In the genomic region with DNA sequence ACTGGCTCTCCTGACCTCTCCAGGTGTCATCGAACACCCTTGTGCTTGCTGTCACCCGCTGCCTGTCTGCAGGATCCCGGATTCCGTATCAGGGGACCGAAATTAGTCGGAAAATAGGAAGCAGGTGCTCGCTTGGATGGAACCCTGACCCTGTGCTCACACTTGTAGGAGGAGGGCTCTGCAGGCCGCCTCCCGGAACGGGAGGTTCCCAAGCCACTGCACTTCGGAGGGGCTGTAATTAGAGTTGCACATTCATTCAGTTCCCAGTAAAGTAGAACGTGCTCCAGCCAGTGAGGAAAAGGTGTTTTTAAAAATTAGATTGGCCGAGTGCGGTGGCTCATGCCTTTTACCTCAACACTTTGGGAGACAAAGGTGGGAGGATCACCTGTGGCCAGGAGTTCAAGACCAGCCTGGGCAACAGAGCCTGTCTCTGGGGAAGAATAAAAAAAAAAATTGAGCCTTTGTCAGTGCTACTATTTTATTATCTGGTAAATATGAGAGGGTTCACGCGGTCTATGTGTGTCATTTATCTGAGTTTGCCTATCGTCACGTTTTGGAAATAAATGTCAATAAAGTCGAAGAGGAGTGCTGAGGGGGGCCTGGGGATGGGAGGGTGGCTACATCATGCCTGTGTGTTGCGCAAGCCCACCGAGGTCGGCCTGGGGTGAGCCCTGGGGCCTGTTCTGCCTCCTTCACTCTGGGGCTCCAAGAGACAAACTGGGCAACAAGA, we compare ENCODE assay signal across 1 cellular context.
TF ChIP-seq lines count a peak whose summit lies in the region.

No MANE protein-coding gene starts in this region.

TF ChIP-seq in HepG2, 621 proteins besides CTCF, POLR2A, EP300 and RAD21 (continued from another document and continues in another):
- TF ChIP-seq ZGPAT (CRISPR knock-in tag; IDR thresholded peaks at IDR 0.05) (peak; percentile 96), ZNF713 (CRISPR knock-in tag; IDR thresholded peaks at IDR 0.05) (no peak), KDM5A (IDR thresholded peaks at IDR 0.05; ENCODE audit: borderline replicate concordance, low read length) (peak; percentile 99), PHF21A (CRISPR knock-in tag; IDR thresholded peaks at IDR 0.05) (peak; percentile 96), ZNF530 (CRISPR knock-in tag; IDR thresholded peaks at IDR 0.05; ENCODE audit: low read depth) (no peak), ZNF652 (CRISPR knock-in tag; IDR thresholded peaks at IDR 0.05; ENCODE audit: borderline replicate concordance, low read depth) (peak; percentile 54; the same call in 1 of the 2 replicates), ZFP36 (IDR thresholded peaks at IDR 0.05; ENCODE audit: borderline replicate concordance, low read depth, low read length, partially characterized antibody) (no peak), KMT2B (CRISPR knock-in tag; IDR thresholded peaks at IDR 0.05) (peak; percentile 95), ARNT2 (CRISPR knock-in tag; IDR thresholded peaks at IDR 0.05; ENCODE audit: low read depth) (peak; percentile 58; the same call in 1 of the 2 replicates), CBX2 (IDR thresholded peaks at IDR 0.05; ENCODE audit: low read depth, low read length) (no peak), CBX2 (CRISPR knock-in tag; IDR thresholded peaks at IDR 0.05; ENCODE audit: low read depth) (no peak; the same call in 1 of the 2 replicates), RBM39 (IDR thresholded peaks at IDR 0.05; ENCODE audit: low read depth, low read length, poor library complexity, severe bottlenecking) (peak; percentile 68), ZNF235 (CRISPR knock-in tag; IDR thresholded peaks at IDR 0.05; ENCODE audit: borderline replicate concordance) (no peak), JUN (CRISPR knock-in tag; IDR thresholded peaks at IDR 0.05) (0 out of 2 replicates have a peak, but pooled peaks have one; percentile 34), ZNF768 (CRISPR knock-in tag; IDR thresholded peaks at IDR 0.05) (peak; percentile 45), ZNF30 (CRISPR knock-in tag; IDR thresholded peaks at IDR 0.05) (0 out of 2 replicates have a peak, but pooled peaks have one; percentile 56), BRD4 (CRISPR knock-in tag; IDR thresholded peaks at IDR 0.05) (peak; percentile 68; the same call in 1 of the 2 replicates), YY1 (IDR thresholded peaks at IDR 0.05; ENCODE audit: insufficient read depth, insufficient replicate concordance, low read depth, low read length) (peak; percentile 80), ETV6 (CRISPR knock-in tag; conservative IDR thresholded peaks at IDR 0.05) (peak; percentile 86), NCOA2 (CRISPR knock-in tag; IDR thresholded peaks at IDR 0.05) (peak; percentile 79), ZNF382 (CRISPR knock-in tag; IDR thresholded peaks at IDR 0.05; ENCODE audit: borderline replicate concordance) (no peak), STAT5B (CRISPR knock-in tag; IDR thresholded peaks at IDR 0.05) (peak; percentile 94), SYNCRIP (IDR thresholded peaks at IDR 0.05; ENCODE audit: insufficient read depth, low read depth, low read length) (no peak), ZNF672 (CRISPR knock-in tag; IDR thresholded peaks at IDR 0.05) (no peak), ZNF569 (CRISPR knock-in tag; IDR thresholded peaks at IDR 0.05; ENCODE audit: borderline replicate concordance) (no peak), SOX13 (IDR thresholded peaks at IDR 0.05) (no peak), SOX13 (CRISPR knock-in tag; conservative IDR thresholded peaks at IDR 0.05 in 1 of 2, IDR thresholded peaks at IDR 0.05 in 1 of 2) (peak in 1 of 2 experiments; percentile 60; a peak in 2 of 4 replicates), ZNF761 (CRISPR knock-in tag; conservative IDR thresholded peaks at IDR 0.05) (peak; percentile 94), BRCA1 (CRISPR knock-in tag; IDR thresholded peaks at IDR 0.05) (no peak), HOXA5 (CRISPR knock-in tag; IDR thresholded peaks at IDR 0.05) (peak; percentile 95), CREB3 (CRISPR knock-in tag; IDR thresholded peaks at IDR 0.05) (no peak; the same call in 1 of the 2 replicates), ZNF614 (CRISPR knock-in tag; IDR thresholded peaks at IDR 0.05; ENCODE audit: borderline replicate concordance) (peak; percentile 92), ZNF616 (CRISPR knock-in tag; IDR thresholded peaks at IDR 0.05; ENCODE audit: low read depth) (no peak), ZNF496 (CRISPR knock-in tag; IDR thresholded peaks at IDR 0.05; ENCODE audit: insufficient replicate concordance) (no peak), ATF1 (CRISPR knock-in tag; IDR thresholded peaks at IDR 0.05) (peak; percentile 78), CCAR2 (optimal IDR thresholded peaks at IDR 0.05; ENCODE audit: low read depth, low read length) (peak; percentile 97), FOXA1 (IDR thresholded peaks at IDR 0.05) (no peak), FOXA1 (CRISPR knock-in tag; IDR thresholded peaks at IDR 0.05) (peak; percentile 57)
- TF ChIP-seq, protein P1, sequence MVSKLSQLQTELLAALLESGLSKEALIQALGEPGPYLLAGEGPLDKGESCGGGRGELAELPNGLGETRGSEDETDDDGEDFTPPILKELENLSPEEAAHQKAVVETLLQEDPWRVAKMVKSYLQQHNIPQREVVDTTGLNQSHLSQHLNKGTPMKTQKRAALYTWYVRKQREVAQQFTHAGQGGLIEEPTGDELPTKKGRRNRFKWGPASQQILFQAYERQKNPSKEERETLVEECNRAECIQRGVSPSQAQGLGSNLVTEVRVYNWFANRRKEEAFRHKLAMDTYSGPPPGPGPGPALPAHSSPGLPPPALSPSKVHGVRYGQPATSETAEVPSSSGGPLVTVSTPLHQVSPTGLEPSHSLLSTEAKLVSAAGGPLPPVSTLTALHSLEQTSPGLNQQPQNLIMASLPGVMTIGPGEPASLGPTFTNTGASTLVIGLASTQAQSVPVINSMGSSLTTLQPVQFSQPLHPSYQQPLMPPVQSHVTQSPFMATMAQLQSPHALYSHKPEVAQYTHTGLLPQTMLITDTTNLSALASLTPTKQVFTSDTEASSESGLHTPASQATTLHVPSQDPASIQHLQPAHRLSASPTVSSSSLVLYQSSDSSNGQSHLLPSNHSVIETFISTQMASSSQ (IDR thresholded peaks at IDR 0.05; ENCODE audit: low read depth) = peak; percentile 61
- TF ChIP-seq, protein P1 (CRISPR knock-in tag; IDR thresholded peaks at IDR 0.05; ENCODE audit: borderline replicate concordance) = peak; percentile 55; the same call in 1 of the 2 replicates
- TF ChIP-seq, protein P2, sequence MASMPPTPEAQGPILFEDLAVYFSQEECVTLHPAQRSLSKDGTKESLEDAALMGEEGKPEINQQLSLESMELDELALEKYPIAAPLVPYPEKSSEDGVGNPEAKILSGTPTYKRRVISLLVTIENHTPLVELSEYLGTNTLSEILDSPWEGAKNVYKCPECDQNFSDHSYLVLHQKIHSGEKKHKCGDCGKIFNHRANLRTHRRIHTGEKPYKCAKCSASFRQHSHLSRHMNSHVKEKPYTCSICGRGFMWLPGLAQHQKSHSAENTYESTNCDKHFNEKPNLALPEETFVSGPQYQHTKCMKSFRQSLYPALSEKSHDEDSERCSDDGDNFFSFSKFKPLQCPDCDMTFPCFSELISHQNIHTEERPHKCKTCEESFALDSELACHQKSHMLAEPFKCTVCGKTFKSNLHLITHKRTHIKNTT (CRISPR knock-in tag; IDR thresholded peaks at IDR 0.05) = no peak
- TF ChIP-seq, protein P3, sequence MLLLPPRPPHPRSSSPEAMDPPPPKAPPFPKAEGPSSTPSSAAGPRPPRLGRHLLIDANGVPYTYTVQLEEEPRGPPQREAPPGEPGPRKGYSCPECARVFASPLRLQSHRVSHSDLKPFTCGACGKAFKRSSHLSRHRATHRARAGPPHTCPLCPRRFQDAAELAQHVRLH (CRISPR knock-in tag; IDR thresholded peaks at IDR 0.05; ENCODE audit: borderline replicate concordance, low read depth) = peak; percentile 97; the same call in 1 of the 2 replicates
- TF ChIP-seq, protein P4, sequence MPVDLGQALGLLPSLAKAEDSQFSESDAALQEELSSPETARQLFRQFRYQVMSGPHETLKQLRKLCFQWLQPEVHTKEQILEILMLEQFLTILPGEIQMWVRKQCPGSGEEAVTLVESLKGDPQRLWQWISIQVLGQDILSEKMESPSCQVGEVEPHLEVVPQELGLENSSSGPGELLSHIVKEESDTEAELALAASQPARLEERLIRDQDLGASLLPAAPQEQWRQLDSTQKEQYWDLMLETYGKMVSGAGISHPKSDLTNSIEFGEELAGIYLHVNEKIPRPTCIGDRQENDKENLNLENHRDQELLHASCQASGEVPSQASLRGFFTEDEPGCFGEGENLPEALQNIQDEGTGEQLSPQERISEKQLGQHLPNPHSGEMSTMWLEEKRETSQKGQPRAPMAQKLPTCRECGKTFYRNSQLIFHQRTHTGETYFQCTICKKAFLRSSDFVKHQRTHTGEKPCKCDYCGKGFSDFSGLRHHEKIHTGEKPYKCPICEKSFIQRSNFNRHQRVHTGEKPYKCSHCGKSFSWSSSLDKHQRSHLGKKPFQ (CRISPR knock-in tag; IDR thresholded peaks at IDR 0.05; ENCODE audit: insufficient replicate concordance) = no peak
- TF ChIP-seq, protein P5, sequence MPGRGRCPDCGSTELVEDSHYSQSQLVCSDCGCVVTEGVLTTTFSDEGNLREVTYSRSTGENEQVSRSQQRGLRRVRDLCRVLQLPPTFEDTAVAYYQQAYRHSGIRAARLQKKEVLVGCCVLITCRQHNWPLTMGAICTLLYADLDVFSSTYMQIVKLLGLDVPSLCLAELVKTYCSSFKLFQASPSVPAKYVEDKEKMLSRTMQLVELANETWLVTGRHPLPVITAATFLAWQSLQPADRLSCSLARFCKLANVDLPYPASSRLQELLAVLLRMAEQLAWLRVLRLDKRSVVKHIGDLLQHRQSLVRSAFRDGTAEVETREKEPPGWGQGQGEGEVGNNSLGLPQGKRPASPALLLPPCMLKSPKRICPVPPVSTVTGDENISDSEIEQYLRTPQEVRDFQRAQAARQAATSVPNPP (CRISPR knock-in tag; IDR thresholded peaks at IDR 0.05) = peak; percentile 91
- TF ChIP-seq, protein P6, sequence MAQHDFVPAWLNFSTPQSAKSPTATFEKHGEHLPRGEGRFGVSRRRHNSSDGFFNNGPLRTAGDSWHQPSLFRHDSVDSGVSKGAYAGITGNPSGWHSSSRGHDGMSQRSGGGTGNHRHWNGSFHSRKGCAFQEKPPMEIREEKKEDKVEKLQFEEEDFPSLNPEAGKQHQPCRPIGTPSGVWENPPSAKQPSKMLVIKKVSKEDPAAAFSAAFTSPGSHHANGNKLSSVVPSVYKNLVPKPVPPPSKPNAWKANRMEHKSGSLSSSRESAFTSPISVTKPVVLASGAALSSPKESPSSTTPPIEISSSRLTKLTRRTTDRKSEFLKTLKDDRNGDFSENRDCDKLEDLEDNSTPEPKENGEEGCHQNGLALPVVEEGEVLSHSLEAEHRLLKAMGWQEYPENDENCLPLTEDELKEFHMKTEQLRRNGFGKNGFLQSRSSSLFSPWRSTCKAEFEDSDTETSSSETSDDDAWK (CRISPR knock-in tag; IDR thresholded peaks at IDR 0.05) = no peak
- TF ChIP-seq, protein P7, sequence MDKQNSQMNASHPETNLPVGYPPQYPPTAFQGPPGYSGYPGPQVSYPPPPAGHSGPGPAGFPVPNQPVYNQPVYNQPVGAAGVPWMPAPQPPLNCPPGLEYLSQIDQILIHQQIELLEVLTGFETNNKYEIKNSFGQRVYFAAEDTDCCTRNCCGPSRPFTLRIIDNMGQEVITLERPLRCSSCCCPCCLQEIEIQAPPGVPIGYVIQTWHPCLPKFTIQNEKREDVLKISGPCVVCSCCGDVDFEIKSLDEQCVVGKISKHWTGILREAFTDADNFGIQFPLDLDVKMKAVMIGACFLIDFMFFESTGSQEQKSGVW (CRISPR knock-in tag; IDR thresholded peaks at IDR 0.05; ENCODE audit: borderline replicate concordance) = no peak
- TF ChIP-seq, protein P8, sequence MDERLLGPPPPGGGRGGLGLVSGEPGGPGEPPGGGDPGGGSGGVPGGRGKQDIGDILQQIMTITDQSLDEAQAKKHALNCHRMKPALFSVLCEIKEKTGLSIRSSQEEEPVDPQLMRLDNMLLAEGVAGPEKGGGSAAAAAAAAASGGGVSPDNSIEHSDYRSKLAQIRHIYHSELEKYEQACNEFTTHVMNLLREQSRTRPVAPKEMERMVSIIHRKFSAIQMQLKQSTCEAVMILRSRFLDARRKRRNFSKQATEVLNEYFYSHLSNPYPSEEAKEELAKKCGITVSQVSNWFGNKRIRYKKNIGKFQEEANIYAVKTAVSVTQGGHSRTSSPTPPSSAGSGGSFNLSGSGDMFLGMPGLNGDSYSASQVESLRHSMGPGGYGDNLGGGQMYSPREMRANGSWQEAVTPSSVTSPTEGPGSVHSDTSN (CRISPR knock-in tag; IDR thresholded peaks at IDR 0.05) = no peak
